Comparison of ENCODE assay signal across 12 cellular contexts in genomic region chr3:29004885-29005599, GRCh38.
A peak's percentile ranks its signal among the peaks of the same experiment; 100 is the strongest.
DNase-seq lines count a peak whose midpoint lies in the region; ATAC-seq and TF ChIP-seq lines count a peak whose summit lies in the region.
"Had no signal": no experiment of that assay in that cellular context is flagged by ENCODE, and none has a peak within 500 bp of the region (broad histone marks: within the 10 kb centered on the region; RNA-seq: fewer than 3 reads in every experiment).

No MANE protein-coding gene starts in this region.

- no peaks in the 10 kb centered on the region for H3K4me1 Mint-ChIP-seq in natural killer cell treated with Interleukin-12 subunit alpha and Interleukin-12 subunit beta and Interleukin-15 and Interleukin-18, amount 100 ng/mL, for 72 hours (ENCODE audit: low read depth in 2 of 2)
- no peaks in the 10 kb centered on the region for H3K4me1 Mint-ChIP-seq in activated CD4-positive, alpha-beta memory T cell treated with anti-CD3 and anti-CD28 coated beads, Interleukin-2, amount 10 ng/mL, durations not matched to agents 7 days and 5 days
- H3K4me1 Mint-ChIP-seq in Caco-2 (ENCODE audit: low read depth, unreplicated experiment): no peaks in the 10 kb centered on the region
- H3K4me1 Mint-ChIP-seq: naive B cell had no signal

- H3K4me3 ChIP-seq in dorsolateral prefrontal cortex (no peak overlapping the region), Caco-2 (ENCODE audit: low read depth, low read length) (no peak overlapping the region)
- H3K4me3 ChIP-seq: colonic mucosa had no signal

- no peaks in the 10 kb centered on the region for H3K36me3 ChIP-seq in Caco-2 (ENCODE audit: control insufficient read depth, insufficient read depth, low read length)
- H3K36me3 ChIP-seq: colonic mucosa had no signal

- no peaks in the 10 kb centered on the region for H3K36me3 Mint-ChIP-seq in natural killer cell treated with Interleukin-12 subunit alpha and Interleukin-12 subunit beta and Interleukin-15 and Interleukin-18, amount 100 ng/mL, for 72 hours
- H3K36me3 Mint-ChIP-seq in activated CD4-positive, alpha-beta memory T cell treated with anti-CD3 and anti-CD28 coated beads, Interleukin-2, amount 10 ng/mL, durations not matched to agents 7 days and 5 days (ENCODE audit: low read depth): no peaks in the 10 kb centered on the region
- no peaks in the 10 kb centered on the region for H3K36me3 Mint-ChIP-seq in Caco-2 (ENCODE audit: insufficient read depth, unreplicated experiment)
- H3K36me3 Mint-ChIP-seq: naive B cell had no signal

- no peak overlapping the region for H3K27ac ChIP-seq in dorsolateral prefrontal cortex
- H3K27ac ChIP-seq: colonic mucosa had no signal

- H3K4me3 Mint-ChIP-seq in natural killer cell treated with Interleukin-12 subunit alpha and Interleukin-12 subunit beta and Interleukin-15 and Interleukin-18, amount 100 ng/mL, for 72 hours: no peak overlapping the region
- no peak overlapping the region for H3K4me3 Mint-ChIP-seq in activated CD4-positive, alpha-beta memory T cell treated with anti-CD3 and anti-CD28 coated beads, Interleukin-2, amount 10 ng/mL, durations not matched to agents 7 days and 5 days
- H3K4me3 Mint-ChIP-seq in Caco-2 (ENCODE audit: unreplicated experiment): no peak overlapping the region
- H3K4me3 Mint-ChIP-seq: naive B cell had no signal

- H3K27ac Mint-ChIP-seq in natural killer cell treated with Interleukin-12 subunit alpha and Interleukin-12 subunit beta and Interleukin-15 and Interleukin-18, amount 100 ng/mL, for 72 hours: no peak overlapping the region
- no peak overlapping the region for H3K27ac Mint-ChIP-seq in activated CD4-positive, alpha-beta memory T cell treated with anti-CD3 and anti-CD28 coated beads, Interleukin-2, amount 10 ng/mL, durations not matched to agents 7 days and 5 days
- no peak overlapping the region for H3K27ac Mint-ChIP-seq in Caco-2 (ENCODE audit: unreplicated experiment)
- H3K27ac Mint-ChIP-seq: naive B cell had no signal

- TF ChIP-seq CTCF in dorsolateral prefrontal cortex (IDR thresholded peaks at IDR 0.05 in 54 of 56, conservative IDR thresholded peaks at IDR 0.05 in 2 of 56; ENCODE audit: low read depth in 1 of 56, partially characterized antibody in 56 of 56) (no peak), Caco-2 (IDR thresholded peaks at IDR 0.05; ENCODE audit: insufficient read depth in 1 of 2, low read depth in 1 of 2, low read length in 1 of 2, severe bottlenecking in 1 of 2, unreplicated experiment in 1 of 2) (no peak)

- peaks cover 7% of the 10 kb centered on the region for H3K9me3 Mint-ChIP-seq in natural killer cell treated with Interleukin-12 subunit alpha and Interleukin-12 subunit beta and Interleukin-15 and Interleukin-18, amount 100 ng/mL, for 72 hours
- no peaks in the 10 kb centered on the region for H3K9me3 Mint-ChIP-seq in activated CD4-positive, alpha-beta memory T cell treated with anti-CD3 and anti-CD28 coated beads, Interleukin-2, amount 10 ng/mL, durations not matched to agents 7 days and 5 days
- no peaks in the 10 kb centered on the region for H3K9me3 Mint-ChIP-seq in Caco-2 (ENCODE audit: unreplicated experiment)
- H3K9me3 Mint-ChIP-seq: naive B cell had no signal

- CTCF ChIA-PET in activated CD4-positive, alpha-beta memory T cell treated with anti-CD3 and anti-CD28 coated beads, Interleukin-2, amount 10 ng/mL, durations not matched to agents 7 days and 5 days (lab: Charles Lee): no interaction called here
- CTCF ChIA-PET in Caco-2 (lab: Charles Lee): no interaction called here

- no TSS peak for BruUV-seq in Caco-2 (replicated peaks; lab: Mats Ljungman, UMichigan)

- H3K4me1 ChIP-seq in Caco-2: no peaks in the 10 kb centered on the region
- H3K4me1 ChIP-seq: colonic mucosa had no signal

- no peaks in the 10 kb centered on the region for H3K27me3 Mint-ChIP-seq in natural killer cell treated with Interleukin-12 subunit alpha and Interleukin-12 subunit beta and Interleukin-15 and Interleukin-18, amount 100 ng/mL, for 72 hours
- H3K27me3 Mint-ChIP-seq in activated CD4-positive, alpha-beta memory T cell treated with anti-CD3 and anti-CD28 coated beads, Interleukin-2, amount 10 ng/mL, durations not matched to agents 7 days and 5 days: no peaks in the 10 kb centered on the region
- no peaks in the 10 kb centered on the region for H3K27me3 Mint-ChIP-seq in Caco-2 (ENCODE audit: insufficient read depth, unreplicated experiment)
- H3K27me3 Mint-ChIP-seq: naive B cell had no signal

- intact Hi-C loops in dorsolateral prefrontal cortex (cut with DNase I): no loop called here
- intact Hi-C loops in Caco-2 (cut with micrococcal nuclease; ENCODE audit: unreplicated experiment): no loop called here

- POLR2A ChIA-PET in activated CD4-positive, alpha-beta memory T cell treated with anti-CD3 and anti-CD28 coated beads, Interleukin-2, amount 10 ng/mL, durations not matched to agents 7 days and 5 days (lab: Charles Lee): no interaction called here
- POLR2A ChIA-PET in Caco-2 (lab: Charles Lee): no interaction called here

- H3K9me3 ChIP-seq in Caco-2: no peaks in the 10 kb centered on the region
- H3K9me3 ChIP-seq: colonic mucosa had no signal

- ATAC-seq in GM18868 (IDR thresholded peaks at IDR 0.05; ENCODE audit: unreplicated experiment) (peak; percentile 100), GM21423 (IDR thresholded peaks at IDR 0.05; ENCODE audit: unreplicated experiment) (peak; percentile 98), HG02981 (IDR thresholded peaks at IDR 0.05; ENCODE audit: unreplicated experiment) (peak; percentile 99), HG03575 (IDR thresholded peaks at IDR 0.05; ENCODE audit: extremely low read depth, insufficient number of reproducible peaks, low FRiP score, unreplicated experiment) (peak; percentile 98)
- no peak for ATAC-seq in natural killer cell treated with Interleukin-12 subunit alpha and Interleukin-12 subunit beta and Interleukin-15 and Interleukin-18, amount 100 ng/mL, for 72 hours

- no peaks in the 10 kb centered on the region for H3K27me3 ChIP-seq in dorsolateral prefrontal cortex
- H3K27me3 ChIP-seq in Caco-2 (replicated peaks; ENCODE audit: control insufficient read depth, insufficient read depth, low read length): no peaks in the 10 kb centered on the region
- H3K27me3 ChIP-seq: colonic mucosa had no signal

- no peak for DNase-seq in natural killer cell treated with Interleukin-12 subunit alpha and Interleukin-12 subunit beta and Interleukin-15 and Interleukin-18, amount 100 ng/mL, for 72 hours (ENCODE audit: low spot score)
- DNase-seq in dorsolateral prefrontal cortex: no peak
- DNase-seq in activated CD4-positive, alpha-beta memory T cell treated with anti-CD3 and anti-CD28 coated beads, Interleukin-2, amount 10 ng/mL, durations not matched to agents 7 days and 5 days: no peak
- DNase-seq in Caco-2: no peak
- DNase-seq: colonic mucosa, COR-L47, naive B cell, NCI-H187 had no signal

Comparison
In these comparisons a context has a peak if more than half of its experiments do, and no peak if none do; other contexts are left out.
1. ATAC-seq: peak in GM18868 (single experiment), GM21423 (single experiment), HG02981 (single experiment) and HG03575 (single experiment); none in natural killer cell treated with Interleukin-12 subunit alpha and Interleukin-12 subunit beta and Interleukin-15 and Interleukin-18, amount 100 ng/mL, for 72 hours (0 of 2).